Comparison of ENCODE assay signal across 9 cellular contexts in genomic region chr1:19424651-19425570, GRCh38.
DNase-seq lines count a peak whose midpoint lies in the region; ATAC-seq and TF ChIP-seq lines count a peak whose summit lies in the region.
"Had no signal": no experiment of that assay in that cellular context is flagged by ENCODE, and none has a peak within 500 bp of the region (broad histone marks: within the 10 kb centered on the region; RNA-seq: fewer than 3 reads in every experiment).

No MANE protein-coding gene starts in this region.

- H3K36me3 ChIP-seq in naive thymus-derived CD4-positive, alpha-beta T cell (ENCODE audit: control insufficient read depth in 2 of 3, insufficient read depth in 3 of 3, low read length in 3 of 3) = peaks cover 0 to 15% (median 0%) of the 10 kb centered on the region in 3 experiments
- no peaks in the 10 kb centered on the region for H3K36me3 ChIP-seq in uterus
- H3K36me3 ChIP-seq: ovary had no signal

- intact Hi-C loops in naive thymus-derived CD4-positive, alpha-beta T cell (cut with micrococcal nuclease) = no loop called here
- intact Hi-C loops in uterus (cut with DNase I; ENCODE audit: low total_unique reads) = no loop called here

- H3K27ac ChIP-seq in naive thymus-derived CD4-positive, alpha-beta T cell (ENCODE audit: low read depth, low read length) = peak overlapping the region; percentile 2
- H3K27ac ChIP-seq in uterus = peak overlapping the region; percentile 71 to 88

- CTCF ChIA-PET in activated naive CD4-positive, alpha-beta T cell treated with anti-CD3 and anti-CD28 coated beads, Interleukin-2, amount 10 ng/mL, durations not matched to agents 7 days and 5 days (lab: Charles Lee) = interaction anchor here (0.5 to 0.6 kb wide), 2 partner anchors 132 to 182 kb away, joined by 3 read pairs; no protein-coding TSS in a partner anchor
- CTCF ChIA-PET in naive thymus-derived CD4-positive, alpha-beta T cell (lab: Charles Lee) = interaction anchor here (0.8 kb wide), 1 partner anchor 62 kb away, joined by 3 read pairs; no protein-coding TSS in a partner anchor

- H3K27me3 ChIP-seq in naive thymus-derived CD4-positive, alpha-beta T cell (ENCODE audit: control insufficient read depth in 2 of 2, insufficient read depth in 2 of 2, low read length in 2 of 2) = no peaks in the 10 kb centered on the region
- no peaks in the 10 kb centered on the region for H3K27me3 ChIP-seq in uterus
- H3K27me3 ChIP-seq: ovary had no signal

- no peak for TF ChIP-seq POLR2A in uterus (IDR thresholded peaks at IDR 0.05)

- no peak for ATAC-seq in naive thymus-derived CD4-positive, alpha-beta T cell
- ATAC-seq in GM21390 (IDR thresholded peaks at IDR 0.05; ENCODE audit: unreplicated experiment) = no peak

- no peaks in the 10 kb centered on the region for H3K9me3 Mint-ChIP-seq in activated naive CD4-positive, alpha-beta T cell treated with anti-CD3 and anti-CD28 coated beads, Interleukin-2, amount 10 ng/mL, durations not matched to agents 7 days and 5 days
- H3K9me3 Mint-ChIP-seq in chondrocyte (ENCODE audit: low read depth) = no peaks in the 10 kb centered on the region
- no peaks in the 10 kb centered on the region for H3K9me3 Mint-ChIP-seq in naive thymus-derived CD4-positive, alpha-beta T cell

- no peak for TF ChIP-seq CTCF in chondrocyte (IDR thresholded peaks at IDR 0.05)
- TF ChIP-seq CTCF in uterus (IDR thresholded peaks at IDR 0.05) = no peak

- H3K9me3 ChIP-seq in naive thymus-derived CD4-positive, alpha-beta T cell (ENCODE audit: control insufficient read depth in 2 of 3, low read length in 3 of 3) = no peaks in the 10 kb centered on the region
- no peaks in the 10 kb centered on the region for H3K9me3 ChIP-seq in uterus
- H3K9me3 ChIP-seq: ovary had no signal

- POLR2A ChIA-PET in naive thymus-derived CD4-positive, alpha-beta T cell (lab: Charles Lee) = interaction anchor here (0.8 to 1.4 kb wide), 3 partner anchors 10 to 33 kb away, joined by 3 to 4 read pairs (median 4); no protein-coding TSS in a partner anchor

- no peak for DNase-seq in activated naive CD4-positive, alpha-beta T cell treated with anti-CD3 and anti-CD28 coated beads, Interleukin-2, amount 10 ng/mL, durations not matched to agents 7 days and 5 days
- DNase-seq in activated naive CD4-positive, alpha-beta T cell (lab: John Stamatoyannopoulos, UW) = no peak
- no peak for DNase-seq in chondrocyte (ENCODE audit: low spot score)
- no peak for DNase-seq in naive thymus-derived CD4-positive, alpha-beta T cell
- no peak for DNase-seq in uterus
- no peak for DNase-seq in SHP77 (lab: John Stamatoyannopoulos, UW)
- DNase-seq in NCI-H1694 treated with DMSO at 0.1 percent for 48 hours (lab: John Stamatoyannopoulos, UW) = no peak

- H3K4me1 ChIP-seq in naive thymus-derived CD4-positive, alpha-beta T cell (ENCODE audit: control insufficient read depth in 2 of 2, insufficient read depth in 2 of 2, low read length in 2 of 2) = peaks cover 52 to 73% of the 10 kb centered on the region in 2 donors
- peaks cover 25 to 26% of the 10 kb centered on the region in 2 donors for H3K4me1 ChIP-seq in uterus

- H3K36me3 Mint-ChIP-seq in activated naive CD4-positive, alpha-beta T cell treated with anti-CD3 and anti-CD28 coated beads, Interleukin-2, amount 10 ng/mL, durations not matched to agents 7 days and 5 days = peaks cover 19% of the 10 kb centered on the region
- peaks cover 4% of the 10 kb centered on the region for H3K36me3 Mint-ChIP-seq in chondrocyte (ENCODE audit: low read depth)
- peaks cover 0 to 11% (median 0%) of the 10 kb centered on the region in 5 donors for H3K36me3 Mint-ChIP-seq in naive thymus-derived CD4-positive, alpha-beta T cell

- no peak overlapping the region for H3K4me3 Mint-ChIP-seq in activated naive CD4-positive, alpha-beta T cell treated with anti-CD3 and anti-CD28 coated beads, Interleukin-2, amount 10 ng/mL, durations not matched to agents 7 days and 5 days
- no peak overlapping the region for H3K4me3 Mint-ChIP-seq in chondrocyte (ENCODE audit: unreplicated experiment)
- peak overlapping the region in 6 of 10 donors; percentile 12 to 58 (median 38) for H3K4me3 Mint-ChIP-seq in naive thymus-derived CD4-positive, alpha-beta T cell

- peaks cover 34% of the 10 kb centered on the region for H3K4me1 Mint-ChIP-seq in activated naive CD4-positive, alpha-beta T cell treated with anti-CD3 and anti-CD28 coated beads, Interleukin-2, amount 10 ng/mL, durations not matched to agents 7 days and 5 days
- H3K4me1 Mint-ChIP-seq in chondrocyte (ENCODE audit: low read depth) = peaks cover 82% of the 10 kb centered on the region
- H3K4me1 Mint-ChIP-seq in naive thymus-derived CD4-positive, alpha-beta T cell = peaks cover 54 to 96% (median 87%) of the 10 kb centered on the region in 7 donors

- no peaks in the 10 kb centered on the region for H3K27me3 Mint-ChIP-seq in activated naive CD4-positive, alpha-beta T cell treated with anti-CD3 and anti-CD28 coated beads, Interleukin-2, amount 10 ng/mL, durations not matched to agents 7 days and 5 days
- no peaks in the 10 kb centered on the region for H3K27me3 Mint-ChIP-seq in chondrocyte (ENCODE audit: low read depth)
- H3K27me3 Mint-ChIP-seq in naive thymus-derived CD4-positive, alpha-beta T cell = no peaks in the 10 kb centered on the region

- H3K4me3 ChIP-seq in naive thymus-derived CD4-positive, alpha-beta T cell (ENCODE audit: low read length) = no peak overlapping the region
- no peak overlapping the region for H3K4me3 ChIP-seq in uterus
- H3K4me3 ChIP-seq: ovary had no signal

- H3K27ac Mint-ChIP-seq in activated naive CD4-positive, alpha-beta T cell treated with anti-CD3 and anti-CD28 coated beads, Interleukin-2, amount 10 ng/mL, durations not matched to agents 7 days and 5 days = peak overlapping the region; percentile 49
- peak overlapping the region; percentile 62 for H3K27ac Mint-ChIP-seq in chondrocyte (ENCODE audit: unreplicated experiment)
- peak overlapping the region in 8 of 9 donors; percentile 50 to 88 (median 62) for H3K27ac Mint-ChIP-seq in naive thymus-derived CD4-positive, alpha-beta T cell

Comparison
In these comparisons a context has a peak if more than half of its experiments do, and no peak if none do; other contexts are left out.
1. H3K4me3 Mint-ChIP-seq: peak in naive thymus-derived CD4-positive, alpha-beta T cell (6 of 10); none in activated naive CD4-positive, alpha-beta T cell treated with anti-CD3 and anti-CD28 coated beads, Interleukin-2, amount 10 ng/mL, durations not matched to agents 7 days and 5 days (single experiment) and chondrocyte (single experiment).
2. Peak in every context shown above with its lines, with median percentiles within 50 percentile points of each other: H3K27ac Mint-ChIP-seq.